ENCODE assay signal across 8 cellular contexts in the genomic region with DNA sequence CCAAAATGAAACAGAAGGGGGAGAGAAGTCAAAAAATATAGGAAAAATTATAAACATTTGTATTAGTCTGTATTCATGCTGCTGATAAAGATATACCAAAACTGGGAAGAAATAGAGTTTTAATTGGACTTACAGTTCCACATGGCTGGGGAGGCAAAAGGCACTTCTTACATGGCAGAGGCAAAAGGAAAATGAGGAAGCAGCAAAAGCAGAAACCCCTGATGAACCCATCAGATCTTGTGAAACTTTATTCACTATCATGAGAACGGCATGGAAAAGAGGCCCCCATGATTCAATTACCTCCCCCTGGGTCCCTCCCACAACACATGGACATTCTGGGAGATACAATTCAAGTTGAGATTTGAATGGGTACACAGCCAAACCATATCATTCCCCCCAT.
"Had no signal": no experiment of that assay in that cellular context is flagged by ENCODE, and none has a peak within 500 bp of the region (broad histone marks: within the 10 kb centered on the region; RNA-seq: fewer than 3 reads in every experiment).

No MANE protein-coding gene starts in this region.

- H2AFZ ChIP-seq: GM23248 had no signal

- ATAC-seq: HCT116 had no signal

- H3K9ac ChIP-seq: GM23248 had no signal

- DNase-seq: GM23248, GOT3, H7, HFFc6, IMR-90 had no signal

- H3K4me3 ChIP-seq: GM23248, HAP-1 had no signal

- H3K36me3 ChIP-seq: HAP-1 had no signal

- H3K4me1 ChIP-seq: HAP-1 had no signal

- H3K27ac ChIP-seq: GM23248 had no signal

- FAIRE-seq: HTR-8/SVneo had no signal
